ENCODE assay signal across 19 cellular contexts in genomic region chr1:6329392-6329791, GRCh38.
DNase-seq lines count a peak whose midpoint lies in the region; ATAC-seq and TF ChIP-seq lines count a peak whose summit lies in the region.
"Had no signal": no experiment of that assay in that cellular context is flagged by ENCODE, and none has a peak within 500 bp of the region (broad histone marks: within the 10 kb centered on the region; RNA-seq: fewer than 3 reads in every experiment).

No MANE protein-coding gene starts in this region.

- ATAC-seq in left lobe of liver = no peak
- no peak for ATAC-seq in HG03342 (IDR thresholded peaks at IDR 0.05; ENCODE audit: unreplicated experiment)
- ATAC-seq: activated CD4-positive, CD25-positive, alpha-beta regulatory T cell treated with anti-CD3 and anti-CD28 coated beads, Interleukin-2, amount 50 U/mL, for 24 hours; activated T-helper 17 cell treated with anti-CD3 and anti-CD28 coated beads, Interleukin-2, amount 50 U/mL, for 72 hours; SK-N-SH treated with all-trans-retinoic acid at 6 μM for 48 hours; stimulated activated memory B cell treated with anti-CD40 and anti-IgM and Interleukin-4, amounts not matched to agents 10 μg/mL and 1 μg/mL and 100 μg/mL, for 72 hours had no signal

- H3K27me3 ChIP-seq in rectal smooth muscle tissue (ENCODE audit: control insufficient read depth, insufficient read depth, low read length) = no peaks in the 10 kb centered on the region
- H3K27me3 ChIP-seq: neutrophil had no signal

- no peak for TF ChIP-seq CTCF in fibroblast of the aortic adventitia (IDR thresholded peaks at IDR 0.05; ENCODE audit: insufficient read depth, low read length)

- DNase-seq in GM03348 (ENCODE audit: low spot score) (peak; percentile 63), RPMI7951 (ENCODE audit: low read depth) (peak; percentile 64), fibroblast of the aortic adventitia (ENCODE audit: low read depth) (peak; percentile 30), NCI-H526 treated with DMSO at 0.1 percent for 48 hours (lab: John Stamatoyannopoulos, UW) (no peak), left lobe of liver (ENCODE audit: low spot score) (no peak)
- DNase-seq in activated T-cell treated with anti-CD3 and anti-CD28 coated beads, Interleukin-2, amount 50 U/mL, for 1 hour = no peak
- DNase-seq: effector CD4-positive, alpha-beta T cell; EL; KBM-7; midbrain; T-helper 9 cell; trophoblast cell had no signal

- H3K9ac ChIP-seq in rectal smooth muscle tissue (ENCODE audit: low read length) = no peak overlapping the region

- no peaks in the 10 kb centered on the region for H3K36me3 ChIP-seq in rectal smooth muscle tissue (ENCODE audit: control insufficient read depth, insufficient read depth, low read length)
- H3K36me3 ChIP-seq: neutrophil had no signal

- H3K27ac ChIP-seq in rectal smooth muscle tissue (ENCODE audit: low read depth, low read length) = peak overlapping the region; percentile 73
- H3K27ac ChIP-seq: neutrophil had no signal

- H3K4me3 ChIP-seq in fibroblast of the aortic adventitia (ENCODE audit: low read depth, low read length) (no peak overlapping the region), rectal smooth muscle tissue (ENCODE audit: low read length) (no peak overlapping the region)

- H3K4me1 ChIP-seq in rectal smooth muscle tissue (ENCODE audit: control insufficient read depth, insufficient read depth, low read length) = peaks cover 17% of the 10 kb centered on the region

Comparison
In these comparisons a context has a peak if more than half of its experiments do, and no peak if none do; other contexts are left out.
1. DNase-seq: peak in GM03348 (single experiment), RPMI7951 (single experiment) and fibroblast of the aortic adventitia (single experiment); none in activated T-cell treated with anti-CD3 and anti-CD28 coated beads, Interleukin-2, amount 50 U/mL, for 1 hour (single experiment), NCI-H526 treated with DMSO at 0.1 percent for 48 hours (single experiment) and left lobe of liver (single experiment).